ENCODE assay signal across 9 cellular contexts in the genomic region with DNA sequence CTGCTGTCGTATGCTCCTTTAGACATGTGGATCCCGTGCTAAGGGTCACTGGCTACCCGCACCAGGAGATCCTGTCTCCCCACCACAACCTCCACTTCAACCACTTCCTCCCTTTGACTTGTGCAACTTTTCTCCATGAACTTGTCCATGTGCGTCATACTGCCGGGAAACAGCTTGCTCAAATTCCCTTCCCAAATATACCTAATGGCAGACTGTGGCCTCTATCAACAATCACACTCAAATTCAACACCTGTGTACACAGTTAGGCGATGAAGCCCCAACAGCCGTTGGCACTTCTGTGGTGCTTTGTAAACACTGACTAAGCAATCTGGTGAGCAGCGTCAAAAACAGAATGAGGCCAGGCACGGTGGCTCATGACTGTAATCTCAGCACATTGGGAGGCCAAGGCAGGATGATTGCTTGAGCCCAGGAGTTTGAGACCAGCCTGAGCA. TPM values are rescaled to one million over a fixed set of nuclear protein-coding genes. Genes with fewer than 3 reads are reported as not detected.
A peak's percentile ranks its signal among the peaks of the same experiment; 100 is the strongest.
DNase-seq lines count a peak whose midpoint lies in the region; ATAC-seq and TF ChIP-seq lines count a peak whose summit lies in the region.
"Had no signal": no experiment of that assay in that cellular context is flagged by ENCODE, and none has a peak within 500 bp of the region (broad histone marks: within the 10 kb centered on the region; RNA-seq: fewer than 3 reads in every experiment).

No MANE protein-coding gene starts in this region.

- CTCF ChIA-PET in activated CD4-positive, alpha-beta T cell treated with anti-CD3 and anti-CD28 coated beads for 36 hours (lab: Charles Lee): no interaction called here
- CTCF ChIA-PET in MCF 10A (lab: Yijun Ruan, JAX): no interaction called here

- H3K27me3 ChIP-seq in transverse colon: no peaks in the 10 kb centered on the region

- POLR2A ChIA-PET in activated CD4-positive, alpha-beta T cell treated with anti-CD3 and anti-CD28 coated beads for 36 hours (lab: Charles Lee): no interaction called here
- POLR2A ChIA-PET in MCF 10A (lab: Yijun Ruan, JAX): interaction anchor here (0.9 to 1.6 kb wide), 4 partner anchors 10 to 85 kb away, joined by 3 to 5 read pairs (median 4); no protein-coding TSS in a partner anchor

- TF ChIP-seq CTCF in MCF 10A (IDR thresholded peaks at IDR 0.05; ENCODE audit: unreplicated experiment) (no peak), transverse colon (IDR thresholded peaks at IDR 0.05) (no peak)

- H3K27ac Mint-ChIP-seq in activated CD4-positive, alpha-beta T cell treated with anti-CD3 and anti-CD28 coated beads for 36 hours: no peak overlapping the region
- H3K27ac Mint-ChIP-seq in MCF 10A (ENCODE audit: low read depth, unreplicated experiment): peak overlapping the region; percentile 98

- no peaks in the 10 kb centered on the region for H3K27me3 Mint-ChIP-seq in activated CD4-positive, alpha-beta T cell treated with anti-CD3 and anti-CD28 coated beads for 36 hours
- H3K27me3 Mint-ChIP-seq in MCF 10A (ENCODE audit: insufficient read depth, unreplicated experiment): no peaks in the 10 kb centered on the region

- no peak overlapping the region for H3K4me3 ChIP-seq in transverse colon

- H3K9me3 ChIP-seq in transverse colon: no peaks in the 10 kb centered on the region

- intact Hi-C loops in activated CD4-positive, alpha-beta T cell treated with anti-CD3 and anti-CD28 coated beads for 36 hours (cut with DNase I, micrococcal nuclease): no loop called here
- intact Hi-C loops in MCF 10A (cut with micrococcal nuclease) (no loop called here), transverse colon (cut with DNase I; ENCODE audit: low total_unique reads) (no loop called here)

- TF ChIP-seq EP300 in transverse colon (IDR thresholded peaks at IDR 0.05; ENCODE audit: low read depth): no peak

- TF ChIP-seq POLR2A in transverse colon (IDR thresholded peaks at IDR 0.05): no peak

- H3K27ac ChIP-seq in transverse colon: no peak overlapping the region
- no peak overlapping the region for H3K27ac ChIP-seq in caudate nucleus (ENCODE audit: low read depth, low read length)

- H3K4me1 Mint-ChIP-seq in activated CD4-positive, alpha-beta T cell treated with anti-CD3 and anti-CD28 coated beads for 36 hours: peaks cover 9% of the 10 kb centered on the region
- H3K4me1 Mint-ChIP-seq in MCF 10A (ENCODE audit: insufficient read depth, unreplicated experiment): peaks cover 35% of the 10 kb centered on the region

- BruUV-seq in MCF 10A (replicated peaks; lab: Mats Ljungman, UMichigan): no TSS peak

- no peak overlapping the region for H3K4me3 Mint-ChIP-seq in activated CD4-positive, alpha-beta T cell treated with anti-CD3 and anti-CD28 coated beads for 36 hours
- peak overlapping the region; percentile 24 for H3K4me3 Mint-ChIP-seq in MCF 10A (ENCODE audit: unreplicated experiment)

- in situ Hi-C loops in transverse colon (cut with MboI; ENCODE audit: low pct_ligation_motif_present in 1 of 4, low pct_unique_long_range_greater_than_20kb in 1 of 4, low sequenced_read_pairs in 3 of 4): no loop called here

- peak; percentile 8 for DNase-seq in activated CD4-positive, alpha-beta T cell treated with anti-CD3 and anti-CD28 coated beads for 36 hours
- no peak for DNase-seq in activated CD4-positive, alpha-beta T cell treated with anti-CD3 and anti-CD28 coated beads for 48 hours
- DNase-seq in NCI-H2171 (lab: John Stamatoyannopoulos, UW): peak; percentile 40
- peak; percentile 97 for DNase-seq in MCF 10A (ENCODE audit: unreplicated experiment)
- peak; percentile 20 for DNase-seq in transverse colon
- no peak for DNase-seq in caudate nucleus (lab: John Stamatoyannopoulos, UW)
- DNase-seq: Right ventricle myocardium superior had no signal

- ATAC-seq in activated CD4-positive, alpha-beta T cell treated with anti-CD3 and anti-CD28 coated beads for 36 hours: peak; percentile 23
- no peak for ATAC-seq in HG03439 (IDR thresholded peaks at IDR 0.05; ENCODE audit: unreplicated experiment)
- no peak for ATAC-seq in GM19035 (IDR thresholded peaks at IDR 0.05; ENCODE audit: unreplicated experiment)

- no peaks in the 10 kb centered on the region for H3K9me3 Mint-ChIP-seq in activated CD4-positive, alpha-beta T cell treated with anti-CD3 and anti-CD28 coated beads for 36 hours (ENCODE audit: low read depth)
- peaks cover 7% of the 10 kb centered on the region for H3K9me3 Mint-ChIP-seq in MCF 10A (ENCODE audit: unreplicated experiment)

- no peaks in the 10 kb centered on the region for H3K4me1 ChIP-seq in transverse colon

- 57% methylated on average over 9 of the region's 9 CpGs; no CpG with 5 or more reads in 1 of the 2 donors for whole genome bisulfite sequencing in transverse colon (ENCODE audit: low coverage in 1 of 2), 2 donors

- H3K36me3 Mint-ChIP-seq in activated CD4-positive, alpha-beta T cell treated with anti-CD3 and anti-CD28 coated beads for 36 hours (ENCODE audit: low read depth): peaks cover 5% of the 10 kb centered on the region
- H3K36me3 Mint-ChIP-seq in MCF 10A (ENCODE audit: insufficient read depth, unreplicated experiment): peaks cover 23% of the 10 kb centered on the region

- no peaks in the 10 kb centered on the region for H3K36me3 ChIP-seq in transverse colon

RNA-seq across cellular contexts. Expression of a gene that starts 49.5 kb away (rescaled TPM):
- total RNA-seq in activated CD4-positive, alpha-beta T cell treated with anti-CD3 and anti-CD28 coated beads for 36 hours: 1 to 10 TPM; 8.4 to 9.6 TPM
- total RNA-seq in MCF 10A (2022) (37.6 and 42.4 TPM in 2 replicates), transverse colon (10 to 100 TPM; 12.3 to 22.4 (median 16.5) TPM)

Comparison
In these comparisons a context has a peak if more than half of its experiments do, and no peak if none do; other contexts are left out.
1. DNase-seq: peak in activated CD4-positive, alpha-beta T cell treated with anti-CD3 and anti-CD28 coated beads for 36 hours (single experiment), NCI-H2171 (single experiment), MCF 10A (single experiment) and transverse colon (single experiment); none in activated CD4-positive, alpha-beta T cell treated with anti-CD3 and anti-CD28 coated beads for 48 hours (single experiment) and caudate nucleus (0 of 61).